Comparison of ENCODE assay signal across 8 cellular contexts in the genomic region with DNA sequence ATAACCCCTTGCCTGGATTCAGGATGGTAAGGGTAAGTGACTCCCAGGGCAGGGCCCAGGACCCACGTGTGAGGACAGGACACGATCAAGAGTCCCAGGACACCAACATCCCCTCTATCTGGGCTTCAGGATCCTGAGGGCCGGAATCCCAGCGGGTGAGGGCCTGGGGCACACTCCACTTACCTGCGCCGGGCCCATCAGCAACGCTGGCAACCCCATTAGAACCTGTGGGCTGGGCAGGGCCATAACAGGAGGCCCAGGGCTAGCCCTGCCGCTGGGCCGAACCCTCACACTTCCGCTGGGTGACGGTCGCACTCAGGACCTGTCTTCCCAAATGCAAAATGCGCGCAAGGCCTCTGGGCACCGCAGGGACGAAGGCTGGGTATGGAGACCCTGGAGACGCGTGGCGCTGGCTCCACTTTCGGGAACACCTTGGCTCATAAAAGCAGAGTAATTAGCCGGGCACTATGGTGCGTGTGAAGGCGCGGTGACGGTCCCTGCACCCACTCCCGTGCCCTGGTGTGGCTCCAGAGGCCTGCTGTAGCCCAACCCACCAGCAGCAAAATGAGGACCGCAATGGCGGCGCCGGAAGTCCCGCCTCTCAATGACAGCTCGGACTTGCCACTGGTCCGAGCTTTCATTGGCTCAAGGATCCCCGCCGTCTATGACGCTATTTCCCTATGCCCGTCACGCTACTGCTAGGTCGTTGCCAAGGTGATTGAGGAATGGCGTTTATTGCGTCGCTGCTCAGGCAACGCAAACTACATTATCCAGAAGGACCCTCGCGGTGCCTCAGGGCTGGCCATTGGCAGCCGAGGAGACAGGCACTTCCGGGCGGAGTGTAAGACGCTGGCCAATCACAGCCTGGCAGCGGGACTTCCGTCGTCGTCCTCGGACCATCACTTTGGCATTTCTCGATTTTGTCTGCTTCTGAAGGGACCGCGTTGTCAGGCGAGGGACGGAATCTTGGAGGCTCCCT. TPM values are rescaled to one million over a fixed set of nuclear protein-coding genes. Genes with fewer than 3 reads are reported as not detected.
DNase-seq lines count a peak whose midpoint lies in the region; ATAC-seq and TF ChIP-seq lines count a peak whose summit lies in the region.

Gene ZNF132 (minus strand): TSS at position 578 of the 979 bp plus-strand sequence. CDS start 332 bp downstream, at position 246.

- H3K9me3 ChIP-seq in SK-N-MC (ENCODE audit: low read depth, low read length) (no peaks in the 10 kb centered on the region), testis (no peaks in the 10 kb centered on the region)

- 7 to 8% methylated on average over 13 to 54 of the region's 59 CpGs for WGBS in testis, 2 donors

- no peaks in the 10 kb centered on the region for H3K27me3 ChIP-seq in testis

- no peak within 1 kb of the TSS for H3K9ac ChIP-seq in SK-N-MC (ENCODE audit: insufficient read length)

- H3K36me3 Mint-ChIP-seq in activated naive CD8-positive, alpha-beta T cell treated with anti-CD3 and anti-CD28 coated beads for 36 hours: peaks cover 53% of the 10 kb centered on the region
- H3K36me3 Mint-ChIP-seq in osteocyte (ENCODE audit: unreplicated experiment): peaks cover 19% of the 10 kb centered on the region

- DNase-seq in C1 segment of cervical spinal cord (lab: John Stamatoyannopoulos, UW) (peak; percentile 66 to 100 (median 96)), SK-N-MC (ENCODE audit: low read depth, low spot score) (peak; percentile 12), head of caudate nucleus (peak; percentile 96 to 100 (median 99)), osteocyte (ENCODE audit: extremely low spot score, unreplicated experiment) (peak; percentile 90), testis (peak; percentile 100)
- DNase-seq in activated naive CD8-positive, alpha-beta T cell treated with anti-CD3 and anti-CD28 coated beads for 36 hours: peak; percentile 94

- H3K4me3 Mint-ChIP-seq in activated naive CD8-positive, alpha-beta T cell treated with anti-CD3 and anti-CD28 coated beads for 36 hours: peak within 1 kb of the TSS; percentile 92
- H3K4me3 Mint-ChIP-seq in osteocyte (ENCODE audit: unreplicated experiment): peak within 1 kb of the TSS; percentile 76

- H3K9me3 Mint-ChIP-seq in activated naive CD8-positive, alpha-beta T cell treated with anti-CD3 and anti-CD28 coated beads for 36 hours: peaks cover 45% of the 10 kb centered on the region
- peaks cover 32% of the 10 kb centered on the region for H3K9me3 Mint-ChIP-seq in osteocyte (ENCODE audit: unreplicated experiment)

- peak within 1 kb of the TSS; percentile 94 for H3K27ac Mint-ChIP-seq in activated naive CD8-positive, alpha-beta T cell treated with anti-CD3 and anti-CD28 coated beads for 36 hours
- peak within 1 kb of the TSS; percentile 86 for H3K27ac Mint-ChIP-seq in osteocyte (ENCODE audit: unreplicated experiment)

- H3K27me3 Mint-ChIP-seq in activated naive CD8-positive, alpha-beta T cell treated with anti-CD3 and anti-CD28 coated beads for 36 hours: no peaks in the 10 kb centered on the region
- no peaks in the 10 kb centered on the region for H3K27me3 Mint-ChIP-seq in osteocyte (ENCODE audit: unreplicated experiment)

- H3K27ac ChIP-seq in SK-N-MC (no peak within 1 kb of the TSS), testis (peak within 1 kb of the TSS; percentile 53 to 87)

- no peak for TF ChIP-seq CTCF in osteocyte (IDR thresholded peaks at IDR 0.05)
- TF ChIP-seq CTCF in testis (IDR thresholded peaks at IDR 0.05): no peak

- H3K4me1 ChIP-seq in testis: peaks cover 7% of the 10 kb centered on the region

- TF ChIP-seq POLR2A in testis (IDR thresholded peaks at IDR 0.05): no peak

- H3K4me3 ChIP-seq in SK-N-MC (no peak within 1 kb of the TSS), testis (peak within 1 kb of the TSS; percentile 72 to 82)

- ATAC-seq in GM19397 (IDR thresholded peaks at IDR 0.05; ENCODE audit: unreplicated experiment): peak; percentile 96
- peak; percentile 57 for ATAC-seq in HG03575 (IDR thresholded peaks at IDR 0.05; ENCODE audit: extremely low read depth, insufficient number of reproducible peaks, low FRiP score, unreplicated experiment)

- intact Hi-C loops in head of caudate nucleus (cut with DNase I): no loop called here
- intact Hi-C loops in testis (cut with DNase I; ENCODE audit: low total_unique reads): no loop called here

- peaks cover 22% of the 10 kb centered on the region for H3K4me1 Mint-ChIP-seq in activated naive CD8-positive, alpha-beta T cell treated with anti-CD3 and anti-CD28 coated beads for 36 hours
- H3K4me1 Mint-ChIP-seq in osteocyte (ENCODE audit: unreplicated experiment): peaks cover 4% of the 10 kb centered on the region

- H3K36me3 ChIP-seq in SK-N-MC (ENCODE audit: insufficient read depth, low read length): no peaks in the 10 kb centered on the region
- H3K36me3 ChIP-seq in testis (ENCODE audit: low read depth, missing control alignments): no peaks in the 10 kb centered on the region

RNA-seq across cellular contexts. Expression of gene ZNF132, which starts in this region (rescaled TPM):
- 1 to 10 TPM; 4.3 TPM for total RNA-seq in activated naive CD8-positive, alpha-beta T cell treated with anti-CD3 and anti-CD28 coated beads for 36 hours
- 0.71 and 1.2 TPM in 2 replicates for total RNA-seq in osteocyte
- 10 to 100 TPM; 11.4 to 11.6 TPM for total RNA-seq in testis
- 5.5 TPM for polyA plus RNA-seq in testis (ENCODE audit: insufficient read depth, low read depth, low replicate concordance)

Comparison
In these comparisons a context has a peak if more than half of its experiments do, and no peak if none do; other contexts are left out.
1. DNase-seq: peak in every context shown above with its lines; median percentile 100 in testis; 99 in head of caudate nucleus; 96 in C1 segment of cervical spinal cord; 94 in activated naive CD8-positive, alpha-beta T cell treated with anti-CD3 and anti-CD28 coated beads for 36 hours; 90 in osteocyte; 12 in SK-N-MC.